ENCODE assay signal across 9 cellular contexts in genomic region chr6:46011241-46012085, GRCh38. TPM values are rescaled to one million over a fixed set of nuclear protein-coding genes. Genes with fewer than 3 reads are reported as not detected.
A peak's percentile ranks its signal among the peaks of the same experiment; 100 is the strongest.
DNase-seq lines count a peak whose midpoint lies in the region; ATAC-seq and TF ChIP-seq lines count a peak whose summit lies in the region.
"Had no signal": no experiment of that assay in that cellular context is flagged by ENCODE, and none has a peak within 500 bp of the region (broad histone marks: within the 10 kb centered on the region; RNA-seq: fewer than 3 reads in every experiment).

No MANE protein-coding gene starts in this region.

- no peaks in the 10 kb centered on the region for H3K9me3 Mint-ChIP-seq in activated T-cell treated with anti-CD3 and anti-CD28 coated beads, Interleukin-2, amount 50 U/mL, for 24 hours

- H3K27me3 ChIP-seq in lower lobe of right lung (ENCODE audit: low read depth), result peaks cover 10% of the 10 kb centered on the region

- no peak for TF ChIP-seq CTCF in lower lobe of right lung (IDR thresholded peaks at IDR 0.05)

- H3K36me3 Mint-ChIP-seq in activated T-cell treated with anti-CD3 and anti-CD28 coated beads, Interleukin-2, amount 50 U/mL, for 24 hours (ENCODE audit: low read depth), result no peaks in the 10 kb centered on the region

- peaks cover 7% of the 10 kb centered on the region for H3K27me3 Mint-ChIP-seq in activated T-cell treated with anti-CD3 and anti-CD28 coated beads, Interleukin-2, amount 50 U/mL, for 24 hours

- ATAC-seq in HG03565 (IDR thresholded peaks at IDR 0.05; ENCODE audit: unreplicated experiment), result peak; percentile 96
- peak; percentile 18 to 53 for ATAC-seq in lower lobe of right lung

- H3K4me3 Mint-ChIP-seq in activated T-cell treated with anti-CD3 and anti-CD28 coated beads, Interleukin-2, amount 50 U/mL, for 24 hours, result peak overlapping the region; percentile 42

- H3K36me3 ChIP-seq in lower lobe of right lung, result no peaks in the 10 kb centered on the region
- no peaks in the 10 kb centered on the region for H3K36me3 ChIP-seq in urinary bladder (ENCODE audit: insufficient read depth)

- intact Hi-C loops in lower lobe of right lung (cut with DNase I), result no loop called here

- no peaks in the 10 kb centered on the region for H3K9me3 ChIP-seq in lower lobe of right lung

- peaks cover 27% of the 10 kb centered on the region for H3K4me1 ChIP-seq in lower lobe of right lung
- H3K4me1 ChIP-seq in urinary bladder (ENCODE audit: insufficient read depth), result peaks cover 2% of the 10 kb centered on the region

- H3K27ac ChIP-seq in lower lobe of right lung (peak overlapping the region; percentile 69), urinary bladder (ENCODE audit: low read depth) (peak overlapping the region; percentile 35)
- H3K27ac ChIP-seq: 22Rv1 had no signal

- 71% methylated on average over 7 of the region's 7 CpGs for WGBS in urinary bladder

- peak overlapping the region; percentile 87 for H3K27ac Mint-ChIP-seq in activated T-cell treated with anti-CD3 and anti-CD28 coated beads, Interleukin-2, amount 50 U/mL, for 24 hours

- peak overlapping the region; percentile 9 for H3K4me3 ChIP-seq in lower lobe of right lung
- H3K4me3 ChIP-seq in urinary bladder (ENCODE audit: low read depth, low read length), result no peak overlapping the region

- peaks cover 58% of the 10 kb centered on the region for H3K4me1 Mint-ChIP-seq in activated T-cell treated with anti-CD3 and anti-CD28 coated beads, Interleukin-2, amount 50 U/mL, for 24 hours (ENCODE audit: low read depth)

- DNase-seq in DMS53 (lab: John Stamatoyannopoulos, UW), result peak; percentile 37
- no peak for DNase-seq in DMS53 treated with DMSO at 0.1 percent for 48 hours (lab: John Stamatoyannopoulos, UW; ENCODE audit: unreplicated experiment)
- DNase-seq in activated T-cell treated with anti-CD3 and anti-CD28 coated beads, Interleukin-2, amount 50 U/mL, for 24 hours, result peak; percentile 55
- DNase-seq in lower lobe of right lung, result no peak
- DNase-seq in NCI-H2107 (lab: John Stamatoyannopoulos, UW), result no peak
- no peak for DNase-seq in T1000 (lab: John Stamatoyannopoulos, UW)

RNA-seq across cellular contexts. Expression of gene CLIC5, which starts 4.2 kb away (rescaled TPM):
- total RNA-seq in lower lobe of right lung (134 TPM), urinary bladder (4.3 TPM)
- 2.4 TPM for polyA plus RNA-seq in urinary bladder

Comparison
In these comparisons a context has a peak if more than half of its experiments do, and no peak if none do; other contexts are left out.
1. DNase-seq: peak in DMS53 (single experiment) and activated T-cell treated with anti-CD3 and anti-CD28 coated beads, Interleukin-2, amount 50 U/mL, for 24 hours (single experiment); none in DMS53 treated with DMSO at 0.1 percent for 48 hours (single experiment), lower lobe of right lung (single experiment), NCI-H2107 (single experiment) and T1000 (single experiment).
2. RNA of gene CLIC5, which starts 4.2 kb away (total RNA-seq): 134 TPM in lower lobe of right lung (single experiment); 4.3 TPM in urinary bladder (single experiment); every median in the first group is over 10 times any median in the second.